Comparison of ENCODE assay signal across 8 cellular contexts in genomic region chr2:130726614-130727180, GRCh38.
DNase-seq lines count a peak whose midpoint lies in the region; ATAC-seq lines count a peak whose summit lies in the region.

No MANE protein-coding gene starts in this region.

- no peak for ATAC-seq in stimulated activated naive CD8-positive, alpha-beta T cell treated with anti-CD3 and anti-CD28 coated beads, Interleukin-15, amount 100 ng/mL, for 72 hours
- ATAC-seq in HG02885 (IDR thresholded peaks at IDR 0.05; ENCODE audit: poor library complexity, unreplicated experiment) = no peak

- peak overlapping the region; percentile 76 to 82 for H3K27ac Mint-ChIP-seq in stimulated activated naive CD8-positive, alpha-beta T cell treated with anti-CD3 and anti-CD28 coated beads, Interleukin-15, amount 100 ng/mL, for 72 hours

- H3K4me3 ChIP-seq in iPS-18a (ENCODE audit: low read length) = peak overlapping the region; percentile 85

- DNase-seq in NCI-H1436 (lab: John Stamatoyannopoulos, UW) (peak; percentile 15), NCI-H1436 treated with DMSO at 0.1 percent for 48 hours (lab: John Stamatoyannopoulos, UW) (no peak), 8988T (no peak), kidney tubule cell (ENCODE audit: low spot score) (no peak)
- peak; percentile 54 for DNase-seq in activated CD8-positive, alpha-beta memory T cell treated with anti-CD3 and anti-CD28 coated beads, Interleukin-2, amount 50 U/mL, for 48 hours
- no peak for DNase-seq in stimulated activated naive CD8-positive, alpha-beta T cell treated with anti-CD3 and anti-CD28 coated beads, Interleukin-15, amount 100 ng/mL, for 72 hours

- no peaks in the 10 kb centered on the region for H3K9me3 ChIP-seq in iPS-18a (ENCODE audit: control insufficient read depth, low read depth, low read length)

- H3K27me3 Mint-ChIP-seq in stimulated activated naive CD8-positive, alpha-beta T cell treated with anti-CD3 and anti-CD28 coated beads, Interleukin-15, amount 100 ng/mL, for 72 hours = peaks cover 16% of the 10 kb centered on the region

- H3K4me1 ChIP-seq in iPS-18a (ENCODE audit: control insufficient read depth, low read depth, low read length) = peaks cover 7% of the 10 kb centered on the region

- no peaks in the 10 kb centered on the region for H3K36me3 ChIP-seq in iPS-18a (ENCODE audit: control insufficient read depth, low read depth, low read length)

- H3K27ac ChIP-seq in iPS-18a (ENCODE audit: low read length) = no peak overlapping the region

- no peaks in the 10 kb centered on the region for H3K9me3 Mint-ChIP-seq in stimulated activated naive CD8-positive, alpha-beta T cell treated with anti-CD3 and anti-CD28 coated beads, Interleukin-15, amount 100 ng/mL, for 72 hours

- peak overlapping the region; percentile 77 to 83 for H3K4me3 Mint-ChIP-seq in stimulated activated naive CD8-positive, alpha-beta T cell treated with anti-CD3 and anti-CD28 coated beads, Interleukin-15, amount 100 ng/mL, for 72 hours

- peak overlapping the region; percentile 60 for H3K9ac ChIP-seq in iPS-18a (ENCODE audit: low read length)

- peaks cover 29% of the 10 kb centered on the region for H3K27me3 ChIP-seq in iPS-18a (ENCODE audit: control insufficient read depth, insufficient read depth, low read length)

- peaks cover 16% of the 10 kb centered on the region for H3K4me1 Mint-ChIP-seq in stimulated activated naive CD8-positive, alpha-beta T cell treated with anti-CD3 and anti-CD28 coated beads, Interleukin-15, amount 100 ng/mL, for 72 hours

Comparison
In these comparisons a context has a peak if more than half of its experiments do, and no peak if none do; other contexts are left out.
1. DNase-seq: peak in NCI-H1436 (single experiment) and activated CD8-positive, alpha-beta memory T cell treated with anti-CD3 and anti-CD28 coated beads, Interleukin-2, amount 50 U/mL, for 48 hours (single experiment); none in NCI-H1436 treated with DMSO at 0.1 percent for 48 hours (single experiment), stimulated activated naive CD8-positive, alpha-beta T cell treated with anti-CD3 and anti-CD28 coated beads, Interleukin-15, amount 100 ng/mL, for 72 hours (0 of 2), 8988T (single experiment) and kidney tubule cell (single experiment).